ENCODE assay signal across 15 cellular contexts in genomic region chr6:41958022-41958856, GRCh38. TPM values are rescaled to one million over a fixed set of nuclear protein-coding genes. Genes with fewer than 3 reads are reported as not detected.
DNase-seq lines count a peak whose midpoint lies in the region; ATAC-seq and TF ChIP-seq lines count a peak whose summit lies in the region.
"Had no signal": no experiment of that assay in that cellular context is flagged by ENCODE, and none has a peak within 500 bp of the region (broad histone marks: within the 10 kb centered on the region; RNA-seq: fewer than 3 reads in every experiment).

No MANE protein-coding gene starts in this region.

- H3K27ac ChIP-seq in left lung: no peak overlapping the region
- H3K27ac ChIP-seq: suprapubic skin, WERI-Rb-1 had no signal

- no peak for TF ChIP-seq CTCF in activated B cell treated with CpG ODN at 0.5 μM for 24 hours (IDR thresholded peaks at IDR 0.05)
- TF ChIP-seq CTCF in left lung (IDR thresholded peaks at IDR 0.05): no peak

- peak; percentile 54 for DNase-seq in stimulated activated CD4-positive, alpha-beta T cell treated with anti-CD3 and anti-CD28 coated beads, Interleukin-1b, Interleukin-23, amount 100 ng/mL, for 48 hours
- no peak for DNase-seq in stimulated activated CD4-positive, alpha-beta T cell treated with anti-CD3 and anti-CD28 coated beads, Interleukin-4, amount 100 ng/mL, for 1 hour
- DNase-seq in activated B cell treated with CpG ODN at 0.5 μM for 24 hours: no peak
- no peak for DNase-seq in activated naive CD8-positive, alpha-beta T cell treated with anti-CD3 and anti-CD28 coated beads, Interleukin-2, amount 50 U/mL, for 24 hours
- peak; percentile 34 to 61 for DNase-seq in stimulated activated naive CD8-positive, alpha-beta T cell treated with anti-CD3 and anti-CD28 coated beads, Interleukin-15, amount 100 ng/mL, for 72 hours
- DNase-seq in NCI-H345 treated with DMSO at 0.1 percent for 48 hours (lab: John Stamatoyannopoulos, UW; ENCODE audit: unreplicated experiment): no peak
- DNase-seq in left lung: no peak
- DNase-seq: hypothalamus, Kasumi-1, kidney glomerular epithelial cell, NCI-H1436 treated with DMSO at 0.1 percent for 48 hours, NCI-H2227 treated with DMSO at 0.1 percent for 48 hours, WERI-Rb-1 had no signal

- H3K4me3 Mint-ChIP-seq in activated B cell treated with CpG ODN at 0.5 μM for 24 hours: peak overlapping the region; percentile 2
- H3K4me3 Mint-ChIP-seq in activated naive CD8-positive, alpha-beta T cell treated with anti-CD3 and anti-CD28 coated beads, Interleukin-2, amount 50 U/mL, for 24 hours: peak overlapping the region; percentile 61
- peak overlapping the region; percentile 48 to 62 for H3K4me3 Mint-ChIP-seq in stimulated activated naive CD8-positive, alpha-beta T cell treated with anti-CD3 and anti-CD28 coated beads, Interleukin-15, amount 100 ng/mL, for 72 hours
- H3K4me3 Mint-ChIP-seq: neural crest cell had no signal

- peaks cover 37% of the 10 kb centered on the region for H3K36me3 Mint-ChIP-seq in activated B cell treated with CpG ODN at 0.5 μM for 24 hours (ENCODE audit: low read depth)
- peaks cover 26% of the 10 kb centered on the region for H3K36me3 Mint-ChIP-seq in activated naive CD8-positive, alpha-beta T cell treated with anti-CD3 and anti-CD28 coated beads, Interleukin-2, amount 50 U/mL, for 24 hours (ENCODE audit: low read depth)

- H3K27ac Mint-ChIP-seq in activated B cell treated with CpG ODN at 0.5 μM for 24 hours: peak overlapping the region; percentile 66
- peak overlapping the region; percentile 98 for H3K27ac Mint-ChIP-seq in activated naive CD8-positive, alpha-beta T cell treated with anti-CD3 and anti-CD28 coated beads, Interleukin-2, amount 50 U/mL, for 24 hours
- H3K27ac Mint-ChIP-seq in stimulated activated naive CD8-positive, alpha-beta T cell treated with anti-CD3 and anti-CD28 coated beads, Interleukin-15, amount 100 ng/mL, for 72 hours: peak overlapping the region; percentile 95 to 97

- no peaks in the 10 kb centered on the region for H3K36me3 ChIP-seq in left lung
- H3K36me3 ChIP-seq: suprapubic skin, WERI-Rb-1 had no signal

- ATAC-seq in activated B cell treated with CpG ODN at 0.5 μM for 24 hours (ENCODE audit: low read depth) (peak; percentile 81), left lung (no peak)
- ATAC-seq in activated naive CD8-positive, alpha-beta T cell treated with anti-CD3 and anti-CD28 coated beads, Interleukin-2, amount 50 U/mL, for 24 hours: peak; percentile 92
- peak; percentile 90 for ATAC-seq in stimulated activated naive CD8-positive, alpha-beta T cell treated with anti-CD3 and anti-CD28 coated beads, Interleukin-15, amount 100 ng/mL, for 72 hours

- no peaks in the 10 kb centered on the region for H3K27me3 ChIP-seq in left lung
- H3K27me3 ChIP-seq: suprapubic skin had no signal

- no peaks in the 10 kb centered on the region for H3K27me3 Mint-ChIP-seq in activated B cell treated with CpG ODN at 0.5 μM for 24 hours
- no peaks in the 10 kb centered on the region for H3K27me3 Mint-ChIP-seq in activated naive CD8-positive, alpha-beta T cell treated with anti-CD3 and anti-CD28 coated beads, Interleukin-2, amount 50 U/mL, for 24 hours
- no peaks in the 10 kb centered on the region for H3K27me3 Mint-ChIP-seq in stimulated activated naive CD8-positive, alpha-beta T cell treated with anti-CD3 and anti-CD28 coated beads, Interleukin-15, amount 100 ng/mL, for 72 hours

- H3K9me3 ChIP-seq in left lung: no peaks in the 10 kb centered on the region
- H3K9me3 ChIP-seq: suprapubic skin had no signal

- CTCF ChIA-PET in activated B cell treated with CpG ODN at 0.5 μM for 24 hours (lab: Charles Lee): no interaction called here

- no peak overlapping the region for H3K4me3 ChIP-seq in left lung
- H3K4me3 ChIP-seq: suprapubic skin had no signal

- peaks cover 4% of the 10 kb centered on the region for H3K9me3 Mint-ChIP-seq in activated B cell treated with CpG ODN at 0.5 μM for 24 hours
- H3K9me3 Mint-ChIP-seq in activated naive CD8-positive, alpha-beta T cell treated with anti-CD3 and anti-CD28 coated beads, Interleukin-2, amount 50 U/mL, for 24 hours: peaks cover 14% of the 10 kb centered on the region
- H3K9me3 Mint-ChIP-seq in stimulated activated naive CD8-positive, alpha-beta T cell treated with anti-CD3 and anti-CD28 coated beads, Interleukin-15, amount 100 ng/mL, for 72 hours: peaks cover 10 to 12% of the 10 kb centered on the region in 2 donors
- H3K9me3 Mint-ChIP-seq: neural crest cell had no signal

- POLR2A ChIA-PET in activated B cell treated with CpG ODN at 0.5 μM for 24 hours (lab: Charles Lee): interaction anchor here (0.6 to 0.7 kb wide), 2 partner anchors 19 to 48 kb away, joined by 6 to 9 read pairs; no protein-coding TSS in a partner anchor

- H3K4me1 ChIP-seq in left lung: peaks cover 0 to 7% of the 10 kb centered on the region in 2 donors
- H3K4me1 ChIP-seq: suprapubic skin had no signal

- H3K4me1 Mint-ChIP-seq in activated B cell treated with CpG ODN at 0.5 μM for 24 hours: peaks cover 31% of the 10 kb centered on the region
- peaks cover 85% of the 10 kb centered on the region for H3K4me1 Mint-ChIP-seq in activated naive CD8-positive, alpha-beta T cell treated with anti-CD3 and anti-CD28 coated beads, Interleukin-2, amount 50 U/mL, for 24 hours
- peaks cover 82% of the 10 kb centered on the region for H3K4me1 Mint-ChIP-seq in stimulated activated naive CD8-positive, alpha-beta T cell treated with anti-CD3 and anti-CD28 coated beads, Interleukin-15, amount 100 ng/mL, for 72 hours
- H3K4me1 Mint-ChIP-seq: neural crest cell had no signal

- intact Hi-C loops in activated B cell treated with CpG ODN at 0.5 μM for 24 hours (cut with micrococcal nuclease): loop anchor here (1.0 kb wide), 2 partner anchors 17 to 18 kb away; partner anchors contain the start of gene CCND3
- intact Hi-C loops in left lung (cut with DNase I): no loop called here

RNA-seq across cellular contexts. Expression of gene CCND3, which starts 16.6 kb away (rescaled TPM):
- total RNA-seq in activated B cell treated with CpG ODN at 0.5 μM for 24 hours (70.7 and 75.2 TPM in 2 replicates), left lung (100 to 1,000 TPM; 148 to 153 TPM)

RNA-seq across cellular contexts. Expression of gene BYSL, which starts 36.9 kb away (rescaled TPM):
- 39.5 and 43.2 TPM in 2 replicates for total RNA-seq in activated B cell treated with CpG ODN at 0.5 μM for 24 hours
- 10 to 100 TPM; 12.6 to 23.4 TPM for total RNA-seq in left lung

RNA-seq across cellular contexts. Expression of gene MED20, which starts 37.3 kb away (rescaled TPM):
- total RNA-seq in activated B cell treated with CpG ODN at 0.5 μM for 24 hours (21.1 and 22.2 TPM in 2 replicates), left lung (10 to 100 TPM; 19.7 to 26.9 TPM)

Comparison
In these comparisons a context has a peak if more than half of its experiments do, and no peak if none do; other contexts are left out.
1. DNase-seq: peak in stimulated activated CD4-positive, alpha-beta T cell treated with anti-CD3 and anti-CD28 coated beads, Interleukin-1b, Interleukin-23, amount 100 ng/mL, for 48 hours (single experiment) and stimulated activated naive CD8-positive, alpha-beta T cell treated with anti-CD3 and anti-CD28 coated beads, Interleukin-15, amount 100 ng/mL, for 72 hours (2 of 2); none in stimulated activated CD4-positive, alpha-beta T cell treated with anti-CD3 and anti-CD28 coated beads, Interleukin-4, amount 100 ng/mL, for 1 hour (single experiment), activated B cell treated with CpG ODN at 0.5 μM for 24 hours (single experiment), activated naive CD8-positive, alpha-beta T cell treated with anti-CD3 and anti-CD28 coated beads, Interleukin-2, amount 50 U/mL, for 24 hours (single experiment), NCI-H345 treated with DMSO at 0.1 percent for 48 hours (single experiment) and left lung (0 of 2).
2. H3K4me3 Mint-ChIP-seq: peak in every context shown above with its lines; median percentile 61 in activated naive CD8-positive, alpha-beta T cell treated with anti-CD3 and anti-CD28 coated beads, Interleukin-2, amount 50 U/mL, for 24 hours; 55 in stimulated activated naive CD8-positive, alpha-beta T cell treated with anti-CD3 and anti-CD28 coated beads, Interleukin-15, amount 100 ng/mL, for 72 hours; 2 in activated B cell treated with CpG ODN at 0.5 μM for 24 hours.
3. Peak in every context shown above with its lines, with median percentiles within 50 percentile points of each other: H3K27ac Mint-ChIP-seq.